In genomic region chr9:136133191-136133958, GRCh38 we compare ENCODE assay signal across 8 cellular contexts. TPM values are rescaled to one million over a fixed set of nuclear protein-coding genes. Genes with fewer than 3 reads are reported as not detected.
DNase-seq lines count a peak whose midpoint lies in the region; TF ChIP-seq lines count a peak whose summit lies in the region.

No MANE protein-coding gene starts in this region.

- no peaks in the 10 kb centered on the region for H3K9me3 Mint-ChIP-seq in IgD-negative memory B cell

- peak; percentile 92 for DNase-seq in D341Med (ENCODE audit: low spot score)
- no peak for DNase-seq in astrocyte of the cerebellum (ENCODE audit: low read depth)
- DNase-seq in iPS-NIHi7 (ENCODE audit: extremely low spot score) = peak; percentile 81
- no peak for DNase-seq in stomach
- DNase-seq in GM19240 (ENCODE audit: insufficient read length, low spot score) = no peak
- DNase-seq in cerebellar cortex (ENCODE audit: low spot score) = no peak
- no peak for DNase-seq in hippocampal formation (lab: John Stamatoyannopoulos, UW)

- H3K27me3 Mint-ChIP-seq in IgD-negative memory B cell = peaks cover 47% of the 10 kb centered on the region

- in situ Hi-C loops in astrocyte of the cerebellum (cut with HindIII; ENCODE audit: low sequenced_read_pairs) = no loop called here

- H3K27ac Mint-ChIP-seq in IgD-negative memory B cell = no peak overlapping the region

- H3K4me3 ChIP-seq in astrocyte of the cerebellum (ENCODE audit: low read depth, low read length) (peak overlapping the region; percentile 12), stomach (peak overlapping the region; percentile 36 to 54 (median 46))

- peaks cover 0 to 3% (median 0%) of the 10 kb centered on the region in 3 donors for H3K4me1 Mint-ChIP-seq in IgD-negative memory B cell

- no peak overlapping the region for H3K27ac ChIP-seq in stomach

- H3K9me3 ChIP-seq in stomach = no peaks in the 10 kb centered on the region

- H3K27me3 ChIP-seq in stomach = peaks cover 0 to 92% (median 66%) of the 10 kb centered on the region in 3 donors

- no peak for TF ChIP-seq EP300 in stomach (IDR thresholded peaks at IDR 0.05)

- H3K4me3 Mint-ChIP-seq in IgD-negative memory B cell = peak overlapping the region in 3 of 4 donors; percentile 65 to 84 (median 76)

- TF ChIP-seq CTCF in astrocyte of the cerebellum (IDR thresholded peaks at IDR 0.05; ENCODE audit: low read depth, low read length, missing control alignments) (peak; percentile 45), stomach (IDR thresholded peaks at IDR 0.05) (peak in 2 of 7 experiments; percentile 29)

- WGBS in stomach, 5 donors = 3 to 5% (median 4%) methylated on average over 39 to 63 of the region's 69 CpGs

- no peaks in the 10 kb centered on the region for H3K36me3 ChIP-seq in stomach

- no peak for TF ChIP-seq POLR2A in stomach (IDR thresholded peaks at IDR 0.05)

- H3K36me3 Mint-ChIP-seq in IgD-negative memory B cell = peaks cover 1% of the 10 kb centered on the region

- intact Hi-C loops in stomach (cut with DNase I; ENCODE audit: low total_unique reads) = no loop called here

- peaks cover 9 to 37% (median 35%) of the 10 kb centered on the region in 4 donors for H3K4me1 ChIP-seq in stomach

RNA-seq across cellular contexts. Expression of gene TMEM250, which starts 14.7 kb away (rescaled TPM):
- 30.3 TPM for polyA plus RNA-seq in IgD-negative memory B cell
- total RNA-seq in stomach = 100 to 1,000 TPM in 1 of 5 donors, 10 to 100 TPM in 4; 17.4 to 105 (median 30.3) TPM
- polyA plus RNA-seq in stomach = 10 to 100 TPM; 15.6 to 19.4 (median 16.6) TPM

RNA-seq across cellular contexts. Expression of gene NACC2, which starts 38.3 kb away (rescaled TPM):
- 0.78 TPM for polyA plus RNA-seq in IgD-negative memory B cell
- 10 to 100 TPM in 4 of 5 donors, 1 to 10 TPM in 1; 9.5 to 69.2 (median 16.1) TPM for total RNA-seq in stomach
- 1 to 10 TPM; 4.1 to 7.0 (median 6.6) TPM for polyA plus RNA-seq in stomach

Comparison
In these comparisons a context has a peak if more than half of its experiments do, and no peak if none do; other contexts are left out.
1. DNase-seq: peak in D341Med (single experiment) and iPS-NIHi7 (single experiment); none in astrocyte of the cerebellum (single experiment), stomach (single experiment), GM19240 (single experiment), cerebellar cortex (single experiment) and hippocampal formation (0 of 2).